In the genomic region with DNA sequence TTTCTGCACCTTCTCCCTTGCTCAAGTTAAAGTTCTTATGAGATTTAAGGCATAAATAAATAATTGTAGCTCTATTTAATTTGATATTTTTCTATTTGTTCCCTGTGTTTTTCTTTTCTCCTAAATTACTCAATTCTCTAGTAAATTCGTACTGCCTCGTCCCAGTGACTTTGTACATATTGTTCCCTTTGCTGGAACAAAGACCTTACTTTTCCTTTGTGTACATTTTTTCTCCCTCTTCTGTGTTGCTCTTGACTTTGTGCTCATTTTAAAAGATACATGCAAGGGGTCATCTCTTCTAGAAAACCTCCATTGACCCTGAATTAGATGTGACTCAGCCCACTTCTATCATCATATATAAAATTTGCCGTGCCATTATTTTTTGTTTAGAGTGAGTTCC, we compare ENCODE assay signal across 21 cellular contexts. TPM values are rescaled to one million over a fixed set of nuclear protein-coding genes. Genes with fewer than 3 reads are reported as not detected.
DNase-seq lines count a peak whose midpoint lies in the region; ATAC-seq, FAIRE-seq and TF ChIP-seq lines count a peak whose summit lies in the region.
"Had no signal": no experiment of that assay in that cellular context is flagged by ENCODE, and none has a peak within 500 bp of the region (broad histone marks: within the 10 kb centered on the region; RNA-seq: fewer than 3 reads in every experiment).

No MANE protein-coding gene starts in this region.

- no peak; the same call in 2 of the 3 replicates for ATAC-seq in HepG2
- ATAC-seq in right lobe of liver, result no peak
- ATAC-seq in GM21390 (IDR thresholded peaks at IDR 0.05; ENCODE audit: unreplicated experiment), result no peak

- H3K27ac Mint-ChIP-seq in nephron progenitor cell (peak overlapping the region; percentile 0), MCF 10A (ENCODE audit: low read depth, unreplicated experiment) (no peak overlapping the region)
- no peak overlapping the region for H3K27ac Mint-ChIP-seq in T-helper 2 cell treated with Interferon-gamma antibody and Interleukin-4, amounts not matched to agents 5 μg/mL and 100 μg/mL, for 36 hours

- peak overlapping the region in 1 of 3 experiments; percentile 1; a peak in 1 of 6 replicates for H3K4me3 ChIP-seq in HepG2 (replicated peaks in 1 of 3; ENCODE audit: insufficient read depth in 1 of 3, low read depth in 2 of 3, low read length in 3 of 3)
- H3K4me3 ChIP-seq in right lobe of liver, result no peak overlapping the region
- peak overlapping the region in 9 of 59 donors; percentile 4 to 34 (median 14) for H3K4me3 ChIP-seq in dorsolateral prefrontal cortex
- no peak overlapping the region for H3K4me3 ChIP-seq in transverse colon
- H3K4me3 ChIP-seq: BLaER1 had no signal

- 28% methylated on average over 3 of the region's 3 CpGs for WGBS in HepG2 (ENCODE audit: low lambda C conversion rate)
- WGBS in right lobe of liver (ENCODE audit: insufficient coverage, low coverage, low lambda C conversion rate, missing lambda C conversion rate), result 60% methylated on average over 3 of the region's 3 CpGs
- WGBS in transverse colon (ENCODE audit: low coverage in 1 of 2), 2 donors, result 27 to 54% methylated on average over 2 to 3 of the region's 3 CpGs

- H3K4me3 Mint-ChIP-seq in nephron progenitor cell, result no peak overlapping the region
- H3K4me3 Mint-ChIP-seq in T-helper 2 cell treated with Interferon-gamma antibody and Interleukin-4, amounts not matched to agents 5 μg/mL and 100 μg/mL, for 36 hours, result no peak overlapping the region
- H3K4me3 Mint-ChIP-seq in MCF 10A (ENCODE audit: unreplicated experiment), result no peak overlapping the region

- TF ChIP-seq RAD21 in HepG2 (CRISPR knock-in tag; IDR thresholded peaks at IDR 0.05), result no peak

- H3K27ac ChIP-seq in HepG2 (ENCODE audit: extremely low read length, insufficient read depth, low read length), result peak overlapping the region; percentile 29
- H3K27ac ChIP-seq in right lobe of liver, result no peak overlapping the region
- peak overlapping the region in 58 of 59 donors; percentile 37 to 97 (median 88) for H3K27ac ChIP-seq in dorsolateral prefrontal cortex
- H3K27ac ChIP-seq in transverse colon, result peak overlapping the region; percentile 5 to 48 (median 38)
- H3K27ac ChIP-seq: BLaER1 had no signal

- H3K4me2 ChIP-seq in HepG2 (ENCODE audit: low read depth, low read length), result peak overlapping the region; percentile 31; the same call in 1 of the 2 replicates
- H3K4me2 ChIP-seq: BLaER1 had no signal

- TF ChIP-seq CTCF in HepG2 (CRISPR knock-in tag; IDR thresholded peaks at IDR 0.05) (no peak), right lobe of liver (IDR thresholded peaks at IDR 0.05) (no peak), dorsolateral prefrontal cortex (IDR thresholded peaks at IDR 0.05 in 54 of 56, conservative IDR thresholded peaks at IDR 0.05 in 2 of 56; ENCODE audit: low read depth in 1 of 56, partially characterized antibody in 56 of 56) (no peak), nephron progenitor cell (IDR thresholded peaks at IDR 0.05) (no peak), transverse colon (IDR thresholded peaks at IDR 0.05) (no peak), MCF 10A (IDR thresholded peaks at IDR 0.05; ENCODE audit: unreplicated experiment) (no peak)

- peaks cover 99% of the 10 kb centered on the region for H3K79me2 ChIP-seq in HepG2 (ENCODE audit: insufficient read depth, low read length)

- H3K36me3 ChIP-seq in HepG2 (replicated peaks in 1 of 2; ENCODE audit: control insufficient read depth in 1 of 2, insufficient read depth in 2 of 2, low read length in 2 of 2) (peaks cover 0 to 4% of the 10 kb centered on the region in 2 experiments; a peak in 2 of 5 replicates), right lobe of liver (no peaks in the 10 kb centered on the region), transverse colon (no peaks in the 10 kb centered on the region)

- no TSS peak for BruUV-seq in HepG2 (replicated peaks; lab: Mats Ljungman, UMichigan)
- no TSS peak for BruUV-seq in MCF 10A (replicated peaks; lab: Mats Ljungman, UMichigan)

- H3K9me3 Mint-ChIP-seq in nephron progenitor cell, result peaks cover 34% of the 10 kb centered on the region
- H3K9me3 Mint-ChIP-seq in T-helper 2 cell treated with Interferon-gamma antibody and Interleukin-4, amounts not matched to agents 5 μg/mL and 100 μg/mL, for 36 hours, result no peaks in the 10 kb centered on the region
- no peaks in the 10 kb centered on the region for H3K9me3 Mint-ChIP-seq in MCF 10A (ENCODE audit: unreplicated experiment)
- H3K9me3 Mint-ChIP-seq: IgD-negative memory B cell had no signal

- no peaks in the 10 kb centered on the region for H3K27me3 ChIP-seq in HepG2 (ENCODE audit: control insufficient read depth in 1 of 2, insufficient read depth in 2 of 2, low read length in 2 of 2)
- no peaks in the 10 kb centered on the region for H3K27me3 ChIP-seq in right lobe of liver
- H3K27me3 ChIP-seq in dorsolateral prefrontal cortex, result no peaks in the 10 kb centered on the region
- H3K27me3 ChIP-seq in transverse colon, result no peaks in the 10 kb centered on the region
- H3K27me3 ChIP-seq: BLaER1 had no signal

- H2AFZ ChIP-seq in HepG2 (ENCODE audit: low read length), result no peak overlapping the region

- no peak for TF ChIP-seq EP300 in HepG2 (IDR thresholded peaks at IDR 0.05; ENCODE audit: low read depth in 2 of 2, low read length in 2 of 2)
- TF ChIP-seq EP300 in HepG2 (CRISPR knock-in tag; IDR thresholded peaks at IDR 0.05; ENCODE audit: borderline replicate concordance), result no peak
- no peak for TF ChIP-seq EP300 in transverse colon (IDR thresholded peaks at IDR 0.05; ENCODE audit: low read depth)

- no peak for TF ChIP-seq POLR2A in HepG2 (IDR thresholded peaks at IDR 0.05; ENCODE audit: insufficient read depth in 1 of 2, low read depth in 2 of 2, low read length in 2 of 2)
- no peak for TF ChIP-seq POLR2A in right lobe of liver (IDR thresholded peaks at IDR 0.05)
- no peak for TF ChIP-seq POLR2A in transverse colon (IDR thresholded peaks at IDR 0.05)

- CTCF ChIA-PET in HepG2 (lab: Yijun Ruan, JAX; ENCODE audit: low intra/inter-chr PET ratio, low total read pairs) (no interaction called here), MCF 10A (lab: Yijun Ruan, JAX) (interaction anchor here (0.6 to 1.6 kb wide), 3 partner anchors 10 to 31 kb away, joined by 3 to 4 read pairs (median 4); no protein-coding TSS in a partner anchor)

- DNase-seq in HepG2 (ENCODE audit: low spot score) (peak; percentile 21), right lobe of liver (no peak), dorsolateral prefrontal cortex (no peak), nephron progenitor cell (no peak), transverse colon (no peak), MCF 10A (ENCODE audit: unreplicated experiment) (no peak)
- no peak for DNase-seq in T-helper 2 cell treated with Interferon-gamma antibody and Interleukin-4, amounts not matched to agents 5 μg/mL and 100 μg/mL, for 36 hours (ENCODE audit: low spot score)
- DNase-seq: 8988T, GF-D8, H7, Kasumi-1, NCI-H1105 treated with DMSO at 0.1 percent for 48 hours, NCI-H187, NCI-H345, NCI-H526 treated with DMSO at 0.1 percent for 48 hours, OCI-M1, SHP77 treated with DMSO at 0.1 percent for 48 hours had no signal

- H3K27me3 Mint-ChIP-seq in nephron progenitor cell (ENCODE audit: low read depth, poor library complexity) (peaks cover 3% of the 10 kb centered on the region), MCF 10A (ENCODE audit: insufficient read depth, unreplicated experiment) (no peaks in the 10 kb centered on the region)
- no peaks in the 10 kb centered on the region for H3K27me3 Mint-ChIP-seq in T-helper 2 cell treated with Interferon-gamma antibody and Interleukin-4, amounts not matched to agents 5 μg/mL and 100 μg/mL, for 36 hours (ENCODE audit: low read depth)
- H3K27me3 Mint-ChIP-seq: IgD-negative memory B cell had no signal

- H3K9me3 ChIP-seq in HepG2 (ENCODE audit: low read length) (no peaks in the 10 kb centered on the region), right lobe of liver (no peaks in the 10 kb centered on the region), transverse colon (no peaks in the 10 kb centered on the region)

- intact Hi-C loops in HepG2 (cut with micrococcal nuclease; ENCODE audit: unreplicated experiment) (no loop called here), right lobe of liver (cut with DNase I) (no loop called here), dorsolateral prefrontal cortex (cut with DNase I) (no loop called here), transverse colon (cut with DNase I; ENCODE audit: low total_unique reads) (no loop called here), MCF 10A (cut with micrococcal nuclease) (no loop called here)

- POLR2A ChIA-PET in HepG2 (lab: Yijun Ruan, JAX), result interaction anchor here (1.4 to 1.7 kb wide), 2 partner anchors 9 to 29 kb away, joined by 4 to 5 read pairs; a partner anchor contains a TSS
- POLR2A ChIA-PET in MCF 10A (lab: Yijun Ruan, JAX), result interaction anchor here (0.7 to 1.4 kb wide), 2 partner anchors 11 to 29 kb away, joined by 3 to 4 read pairs; no protein-coding TSS in a partner anchor

- in situ Hi-C loops in HepG2 (cut with HindIII; ENCODE audit: extremely low pct_ligation_motif_present, low pct_unique_long_range_greater_than_20kb), result no loop called here
- in situ Hi-C loops in transverse colon (cut with MboI; ENCODE audit: low pct_ligation_motif_present in 1 of 4, low pct_unique_long_range_greater_than_20kb in 1 of 4, low sequenced_read_pairs in 3 of 4), result no loop called here

- no peak overlapping the region for H3K9ac ChIP-seq in HepG2 (ENCODE audit: insufficient read depth, low read depth, low read length)
- H3K9ac ChIP-seq: BLaER1 had no signal

- peaks cover 10% of the 10 kb centered on the region for H3K4me1 Mint-ChIP-seq in nephron progenitor cell
- peaks cover 44% of the 10 kb centered on the region for H3K4me1 Mint-ChIP-seq in T-helper 2 cell treated with Interferon-gamma antibody and Interleukin-4, amounts not matched to agents 5 μg/mL and 100 μg/mL, for 36 hours (ENCODE audit: low read depth)
- peaks cover 43% of the 10 kb centered on the region for H3K4me1 Mint-ChIP-seq in MCF 10A (ENCODE audit: insufficient read depth, unreplicated experiment)

- H3K36me3 Mint-ChIP-seq in nephron progenitor cell (ENCODE audit: low read depth) (peaks cover 88% of the 10 kb centered on the region), MCF 10A (ENCODE audit: insufficient read depth, unreplicated experiment) (peaks cover 10% of the 10 kb centered on the region)
- H3K36me3 Mint-ChIP-seq in T-helper 2 cell treated with Interferon-gamma antibody and Interleukin-4, amounts not matched to agents 5 μg/mL and 100 μg/mL, for 36 hours (ENCODE audit: low read depth), result peaks cover 24% of the 10 kb centered on the region

- H3K4me1 ChIP-seq in HepG2 (ENCODE audit: insufficient read depth, low read length) (peaks cover 84% of the 10 kb centered on the region), right lobe of liver (peaks cover 0 to 38% (median 9%) of the 10 kb centered on the region in 4 donors), transverse colon (peaks cover 12 to 78% (median 51%) of the 10 kb centered on the region in 4 donors)

- H4K20me1 ChIP-seq in HepG2 (ENCODE audit: insufficient read depth, low read length), result peaks cover 92% of the 10 kb centered on the region

- FAIRE-seq in HepG2 (lab: Jason Lieb, UNC), result no peak
- FAIRE-seq: GM12892 had no signal

RNA-seq across cellular contexts. Expression of a gene that starts 29.5 kb away (rescaled TPM):
- total RNA-seq in HepG2 (2016; rRNA removed; fragmentation: Illumina TruSeq; extraction: Trizol) (161 and 236 TPM in 2 replicates), right lobe of liver (10 to 100 TPM; 23.7 to 56.1 (median 42.3) TPM), dorsolateral prefrontal cortex (100 to 1,000 TPM in 7 of 120 experiments, 10 to 100 TPM in 113; 50.2 to 118 (median 78.2) TPM), transverse colon (10 to 100 TPM; 14.5 to 55.6 (median 36.9) TPM), MCF 10A (2022) (86.3 and 105 TPM in 2 replicates)
- 18.1 and 21.7 TPM in 2 replicates for total RNA-seq in HepG2 (2016; cell fraction: cytosol; rRNA removed; fragmentation: Illumina TruSeq; extraction: Trizol; ENCODE audit: low read depth)
- total RNA-seq in HepG2 (2016; cell fraction: insoluble cytoplasmic fraction; rRNA removed; fragmentation: Illumina TruSeq; extraction: Trizol), result 150 and 234 TPM in 2 replicates
- 72.3 and 89.6 TPM in 2 replicates for total RNA-seq in HepG2 (2016; cell fraction: membrane; rRNA removed; fragmentation: Illumina TruSeq; extraction: Trizol)
- total RNA-seq in HepG2 (2016; cell fraction: nucleus; rRNA removed; fragmentation: Illumina TruSeq; extraction: Trizol), result 79.4 and 87.0 TPM in 2 replicates
- 15.7 and 22.3 TPM in 2 replicates for polyA plus RNA-seq in HepG2 (2011; rRNA removed)
- 6.1 and 10.5 TPM in 2 replicates for polyA plus RNA-seq in HepG2 (2011; cell fraction: cytosol; rRNA removed)
- 8.1 and 12.7 TPM in 2 replicates for polyA plus RNA-seq in HepG2 (2011; cell fraction: nucleus; rRNA removed)
- polyA plus RNA-seq in HepG2 (2012), result 28.4 and 56.3 TPM in 2 replicates
- polyA plus RNA-seq in HepG2 (2016; cell fraction: cytosol; fragmentation: Illumina TruSeq; extraction: Trizol; ENCODE audit: low read depth), result 6.1 and 6.8 TPM in 2 replicates
- polyA plus RNA-seq in HepG2 (2016; cell fraction: insoluble cytoplasmic fraction; fragmentation: Illumina TruSeq; extraction: Trizol; ENCODE audit: low read depth), result 118 and 119 TPM in 2 replicates
- polyA plus RNA-seq in HepG2 (2016; cell fraction: membrane; fragmentation: Illumina TruSeq; extraction: Trizol; ENCODE audit: low read depth), result 23.0 and 29.4 TPM in 2 replicates
- 77.6 and 79.2 TPM in 2 replicates for polyA plus RNA-seq in HepG2 (2016; cell fraction: nucleus; fragmentation: Illumina TruSeq; extraction: Trizol; ENCODE audit: insufficient read depth, low read depth)
- 2.8 and 5.1 TPM in 2 replicates for polyA minus RNA-seq in HepG2 (2011; rRNA and poly(A)+ RNA removed; ENCODE audit: low replicate concordance)
- polyA minus RNA-seq in HepG2 (2011; cell fraction: cytosol; rRNA and poly(A)+ RNA removed), result 32.5 and 44.9 TPM in 2 replicates
- polyA minus RNA-seq in HepG2 (2011; cell fraction: nucleus; rRNA and poly(A)+ RNA removed), result 52.5 and 52.7 TPM in 2 replicates

RNA-seq across cellular contexts. Expression of a gene that starts 35.3 kb away (rescaled TPM):
- total RNA-seq in HepG2 (2016; rRNA removed; fragmentation: Illumina TruSeq; extraction: Trizol) (1.3 and 8.3 TPM in 2 replicates), right lobe of liver (1 to 10 TPM; 1.5 to 3.8 (median 1.7) TPM), dorsolateral prefrontal cortex (10 to 100 TPM in 4 of 120 experiments, 1 to 10 TPM in 116; 2.3 to 11.4 (median 6.0) TPM), transverse colon (10 to 100 TPM in 3 of 4 donors, 1 to 10 TPM in 1; 4.5 to 19.4 (median 13.7) TPM), MCF 10A (2022) (4.7 and 5.5 TPM in 2 replicates)
- 3.8 and 3.9 TPM in 2 replicates for total RNA-seq in HepG2 (2016; cell fraction: cytosol; rRNA removed; fragmentation: Illumina TruSeq; extraction: Trizol; ENCODE audit: low read depth)
- total RNA-seq in HepG2 (2016; cell fraction: insoluble cytoplasmic fraction; rRNA removed; fragmentation: Illumina TruSeq; extraction: Trizol), result 0.92 and 8.0 TPM in 2 replicates
- total RNA-seq in HepG2 (2016; cell fraction: membrane; rRNA removed; fragmentation: Illumina TruSeq; extraction: Trizol), result 6.1 and 8.1 TPM in 2 replicates
- 22.4 and 25.8 TPM in 2 replicates for total RNA-seq in HepG2 (2016; cell fraction: nucleus; rRNA removed; fragmentation: Illumina TruSeq; extraction: Trizol)
- polyA plus RNA-seq in HepG2 (2011; rRNA removed), result 2.6 and 3.3 TPM in 2 replicates
- polyA plus RNA-seq in HepG2 (2011; cell fraction: cytosol; rRNA removed), result 0.21 and 0.36 TPM in 2 replicates
- 8.2 and 8.5 TPM in 2 replicates for polyA plus RNA-seq in HepG2 (2011; cell fraction: nucleus; rRNA removed)
- 1.7 and 1.9 TPM in 2 replicates for polyA plus RNA-seq in HepG2 (2012)
- not detected in 2 replicates for polyA plus RNA-seq in HepG2 (2016; cell fraction: cytosol; fragmentation: Illumina TruSeq; extraction: Trizol; ENCODE audit: low read depth)
- 0.22 and 0.33 TPM in 2 replicates for polyA plus RNA-seq in HepG2 (2016; cell fraction: insoluble cytoplasmic fraction; fragmentation: Illumina TruSeq; extraction: Trizol; ENCODE audit: low read depth)
- polyA plus RNA-seq in HepG2 (2016; cell fraction: membrane; fragmentation: Illumina TruSeq; extraction: Trizol; ENCODE audit: low read depth), result not detected in 2 replicates
- polyA plus RNA-seq in HepG2 (2016; cell fraction: nucleus; fragmentation: Illumina TruSeq; extraction: Trizol; ENCODE audit: insufficient read depth, low read depth), result 22.5 and 23.0 TPM in 2 replicates
- 6.9 and 7.2 TPM in 2 replicates for polyA minus RNA-seq in HepG2 (2011; rRNA and poly(A)+ RNA removed; ENCODE audit: low replicate concordance)
- polyA minus RNA-seq in HepG2 (2011; cell fraction: cytosol; rRNA and poly(A)+ RNA removed), result 0.99 and 1.4 TPM in 2 replicates
- polyA minus RNA-seq in HepG2 (2011; cell fraction: nucleus; rRNA and poly(A)+ RNA removed), result 46.7 and 49.7 TPM in 2 replicates

Comparison
In these comparisons a context has a peak if more than half of its experiments do, and no peak if none do; other contexts are left out.
1. H3K27ac ChIP-seq: peak in HepG2 (single experiment), dorsolateral prefrontal cortex (58 of 59) and transverse colon (4 of 4); none in right lobe of liver (0 of 3).